In genomic region chr1:119485246-119485645, GRCh38 we compare ENCODE assay signal across 33 cellular contexts. TPM values are rescaled to one million over a fixed set of nuclear protein-coding genes. Genes with fewer than 3 reads are reported as not detected.
"Had no signal": no experiment of that assay in that cellular context is flagged by ENCODE, and none has a peak within 500 bp of the region (broad histone marks: within the 10 kb centered on the region; RNA-seq: fewer than 3 reads in every experiment).

No MANE protein-coding gene starts in this region.

- H3K4me2 ChIP-seq: neural progenitor cell had no signal

- H3K4me3 ChIP-seq: heart right ventricle, left lung, lower lobe of right lung, neural progenitor cell, ovary, psoas muscle, right lobe of liver, stomach, testis, thyroid gland, uterus had no signal

- H3K4me1 Mint-ChIP-seq: immature natural killer cell; naive B cell; natural killer cell; stimulated activated naive B cell treated with anti-CD40 and anti-IgM and Interleukin-4, amounts not matched to agents 10 μg/mL and 1 μg/mL and 100 μg/mL, for 72 hours had no signal

- H3K27ac Mint-ChIP-seq: immature natural killer cell; mesothelial cell of epicardium; naive B cell; natural killer cell; nephron progenitor cell; neural progenitor cell; stimulated activated naive B cell treated with anti-CD40 and anti-IgM and Interleukin-4, amounts not matched to agents 10 μg/mL and 1 μg/mL and 100 μg/mL, for 72 hours; type B pancreatic cell had no signal

- H3K9me3 Mint-ChIP-seq: nephron progenitor cell; neural progenitor cell; stimulated activated naive B cell treated with anti-CD40 and anti-IgM and Interleukin-4, amounts not matched to agents 10 μg/mL and 1 μg/mL and 100 μg/mL, for 72 hours; type B pancreatic cell had no signal

- H3K27ac ChIP-seq: heart right ventricle, left lung, lower lobe of right lung, neural progenitor cell, neutrophil, ovary, psoas muscle, right lobe of liver, stomach, testis, thyroid gland, uterus had no signal

- H3K9me3 ChIP-seq: heart right ventricle, left lung, lower lobe of right lung, neutrophil, ovary, psoas muscle, right lobe of liver, stomach, testis, thyroid gland, uterus had no signal

- H3K27me3 ChIP-seq: heart right ventricle, left lung, neural progenitor cell, neutrophil, ovary, right lobe of liver, stomach, testis, thyroid gland, uterus had no signal

- H3K36me3 Mint-ChIP-seq: immature natural killer cell; mesothelial cell of epicardium; naive B cell; natural killer cell; neural progenitor cell; stimulated activated naive B cell treated with anti-CD40 and anti-IgM and Interleukin-4, amounts not matched to agents 10 μg/mL and 1 μg/mL and 100 μg/mL, for 72 hours; type B pancreatic cell had no signal

- DNase-seq: heart right ventricle; hypothalamus; immature natural killer cell; kidney; left colon; left lung; lower lobe of right lung; mesendoderm; naive B cell; natural killer cell; nephron progenitor cell; occipital lobe; ovary; posterior cingulate gyrus; psoas muscle; right lobe of liver; stimulated activated CD4-positive, alpha-beta T cell treated with anti-CD3 and anti-CD28 coated beads, Interleukin-12 subunit alpha, Interleukin-12 subunit beta, amount 100 ng/mL, for 4 hours; stimulated activated CD4-positive, alpha-beta T cell treated with anti-CD3 and anti-CD28 coated beads, Interleukin-15, amount 100 ng/mL, for 24 hours; stimulated activated CD4-positive, alpha-beta T cell treated with anti-CD3 and anti-CD28 coated beads, Interleukin-2, amount 100 ng/mL, for 24 hours; stimulated activated CD4-positive, alpha-beta T cell treated with anti-CD3 and anti-CD28 coated beads, Interleukin-4, amount 100 ng/mL, for 1 hour; stimulated activated naive B cell treated with anti-CD40 and anti-IgM and Interleukin-4, amounts not matched to agents 10 μg/mL and 1 μg/mL and 100 μg/mL, for 72 hours; stimulated activated naive CD8-positive, alpha-beta T cell treated with anti-CD3 and anti-CD28 coated beads, Interleukin-15, Interleukin-2, amounts not matched to agents 100 U/mL and 50 U/mL, for 24 hours; stomach; testis; thyroid gland; uterus had no signal

- H2AFZ ChIP-seq: neural progenitor cell had no signal

- ATAC-seq: heart right ventricle; left colon; left lung; lower lobe of right lung; natural killer cell; psoas muscle; right lobe of liver; stimulated activated naive B cell treated with anti-CD40 and anti-IgM and Interleukin-4, amounts not matched to agents 10 μg/mL and 1 μg/mL and 100 μg/mL, for 72 hours; stimulated activated naive CD8-positive, alpha-beta T cell treated with anti-CD3 and anti-CD28 coated beads, Interleukin-15, Interleukin-2, amounts not matched to agents 100 U/mL and 50 U/mL, for 24 hours had no signal

- H3K4me3 Mint-ChIP-seq: immature natural killer cell; mesothelial cell of epicardium; naive B cell; natural killer cell; nephron progenitor cell; neural progenitor cell; stimulated activated naive B cell treated with anti-CD40 and anti-IgM and Interleukin-4, amounts not matched to agents 10 μg/mL and 1 μg/mL and 100 μg/mL, for 72 hours; type B pancreatic cell had no signal

- H3K4me1 ChIP-seq: heart right ventricle, left lung, lower lobe of right lung, neural progenitor cell, psoas muscle, right lobe of liver, stomach, thyroid gland, uterus had no signal

- H3K36me3 ChIP-seq: heart right ventricle, left lung, lower lobe of right lung, neural progenitor cell, neutrophil, ovary, right lobe of liver, stomach, thyroid gland, uterus had no signal

RNA-seq across cellular contexts. Expression of gene HSD3B1, which starts 21.8 kb away (rescaled TPM):
- total RNA-seq: heart right ventricle, kidney, left lung, lower lobe of right lung, mesothelial cell of epicardium, mononuclear cell, natural killer cell, occipital lobe, ovary, psoas muscle, skeletal muscle tissue, stomach, thyroid gland, uterus had no signal
- polyA plus RNA-seq: heart right ventricle, immature natural killer cell, liver, psoas muscle, stomach had no signal
